In genomic region chr20:62952373-62953166, GRCh38 we compare ENCODE assay signal across 9 cellular contexts. TPM values are rescaled to one million over a fixed set of nuclear protein-coding genes. Genes with fewer than 3 reads are reported as not detected.
DNase-seq lines count a peak whose midpoint lies in the region; ATAC-seq and TF ChIP-seq lines count a peak whose summit lies in the region.
"Had no signal": no experiment of that assay in that cellular context is flagged by ENCODE, and none has a peak within 500 bp of the region (broad histone marks: within the 10 kb centered on the region; RNA-seq: fewer than 3 reads in every experiment).

Gene SLC17A9 (plus strand): TSS chr20:62952709. CDS start chr20:62952831, 122 bp downstream.

- no peaks in the 10 kb centered on the region for H4K20me1 ChIP-seq in hepatocyte (ENCODE audit: insufficient read depth, poor library complexity, severe bottlenecking)

- H3K27me3 ChIP-seq in hepatocyte (no peaks in the 10 kb centered on the region), skeletal muscle tissue (ENCODE audit: control insufficient read depth in 3 of 3, insufficient read depth in 3 of 3, low read length in 3 of 3) (no peaks in the 10 kb centered on the region)

- H3K27ac ChIP-seq in hepatocyte (peak within 1 kb of the TSS; percentile 99), skeletal muscle tissue (ENCODE audit: low read depth, low read length) (no peak within 1 kb of the TSS)
- H3K27ac ChIP-seq: VCaP had no signal

- DNase-seq in ELF-1 (ENCODE audit: low read depth, low spot score) (peak; percentile 68), NB4 (ENCODE audit: low read depth) (peak; percentile 94), hepatocyte (ENCODE audit: low spot score) (peak; percentile 91), NCI-H1436 (lab: John Stamatoyannopoulos, UW) (no peak)
- peak; percentile 77 for DNase-seq in activated naive CD8-positive, alpha-beta T cell treated with anti-CD3 and anti-CD28 coated beads, Interleukin-2, amount 10 ng/mL, durations not matched to agents 7 days and 5 days
- DNase-seq in stimulated activated naive CD4-positive, alpha-beta T cell treated with Interleukin-2 at 50 U/mL for 16 hours (lab: John Stamatoyannopoulos, UW), result no peak

- peaks cover 34% of the 10 kb centered on the region for H3K36me3 Mint-ChIP-seq in activated naive CD8-positive, alpha-beta T cell treated with anti-CD3 and anti-CD28 coated beads, Interleukin-2, amount 10 ng/mL, durations not matched to agents 7 days and 5 days

- H3K79me2 ChIP-seq in hepatocyte, result peaks cover 16% of the 10 kb centered on the region

- H3K36me3 ChIP-seq in hepatocyte (replicated peaks; ENCODE audit: insufficient read depth, low read depth) (no peaks in the 10 kb centered on the region), skeletal muscle tissue (ENCODE audit: control insufficient read depth in 3 of 3, insufficient read depth in 3 of 3, low read length in 3 of 3) (peaks cover 16 to 24% (median 22%) of the 10 kb centered on the region in 3 donors)

- TF ChIP-seq POLR2A in NB4 (IDR thresholded peaks at IDR 0.05; ENCODE audit: extremely low read depth, insufficient read length), result peak; percentile 86

- peak within 1 kb of the TSS; percentile 25 for H2AFZ ChIP-seq in hepatocyte

- POLR2A ChIA-PET in activated naive CD8-positive, alpha-beta T cell treated with anti-CD3 and anti-CD28 coated beads, Interleukin-2, amount 10 ng/mL, durations not matched to agents 7 days and 5 days (lab: Charles Lee), result interaction anchor here (2.4 to 3.8 kb wide), 4 partner anchors 15 to 33 kb away, joined by 10 to 34 read pairs (median 26); partner anchors contain the start of genes DIDO1 and GID8

- WGBS in hepatocyte (ENCODE audit: low lambda C conversion rate, missing lambda C conversion rate), result 19% methylated on average over 19 of the region's 40 CpGs

- H3K9me3 Mint-ChIP-seq in activated naive CD8-positive, alpha-beta T cell treated with anti-CD3 and anti-CD28 coated beads, Interleukin-2, amount 10 ng/mL, durations not matched to agents 7 days and 5 days, result peaks cover 1% of the 10 kb centered on the region

- peaks cover 14% of the 10 kb centered on the region for H3K4me1 Mint-ChIP-seq in activated naive CD8-positive, alpha-beta T cell treated with anti-CD3 and anti-CD28 coated beads, Interleukin-2, amount 10 ng/mL, durations not matched to agents 7 days and 5 days

- H3K4me3 ChIP-seq in NB4 (ENCODE audit: low read depth, low read length), result peak within 1 kb of the TSS; percentile 96
- H3K4me3 ChIP-seq in hepatocyte, result peak within 1 kb of the TSS; percentile 12
- peak within 1 kb of the TSS; percentile 48 to 54 (median 52) for H3K4me3 ChIP-seq in skeletal muscle tissue (ENCODE audit: low read length in 3 of 3)

- H3K4me3 Mint-ChIP-seq in activated naive CD8-positive, alpha-beta T cell treated with anti-CD3 and anti-CD28 coated beads, Interleukin-2, amount 10 ng/mL, durations not matched to agents 7 days and 5 days, result peak within 1 kb of the TSS; percentile 85

- peak within 1 kb of the TSS; percentile 93 for H3K27ac Mint-ChIP-seq in activated naive CD8-positive, alpha-beta T cell treated with anti-CD3 and anti-CD28 coated beads, Interleukin-2, amount 10 ng/mL, durations not matched to agents 7 days and 5 days

- no peaks in the 10 kb centered on the region for H3K27me3 Mint-ChIP-seq in activated naive CD8-positive, alpha-beta T cell treated with anti-CD3 and anti-CD28 coated beads, Interleukin-2, amount 10 ng/mL, durations not matched to agents 7 days and 5 days

- peak within 1 kb of the TSS; percentile 78 for H3K4me2 ChIP-seq in hepatocyte

- H3K9me2 ChIP-seq in hepatocyte (replicated peaks; ENCODE audit: insufficient read depth), result no peaks in the 10 kb centered on the region

- peak; percentile 43 for ATAC-seq in GM21723 (IDR thresholded peaks at IDR 0.05; ENCODE audit: unreplicated experiment)
- peak; percentile 18 for ATAC-seq in activated naive CD8-positive, alpha-beta T cell treated with anti-CD3 and anti-CD28 coated beads, Interleukin-2, amount 10 ng/mL, durations not matched to agents 7 days and 5 days (ENCODE audit: low read depth)

- peak within 1 kb of the TSS; percentile 50 to 65 (median 62) for H3K9ac ChIP-seq in skeletal muscle tissue (ENCODE audit: low read depth in 1 of 3, low read length in 3 of 3)

- no peaks in the 10 kb centered on the region for H3K9me3 ChIP-seq in hepatocyte (ENCODE audit: low read depth)
- H3K9me3 ChIP-seq in skeletal muscle tissue (ENCODE audit: control insufficient read depth in 3 of 3, low read length in 3 of 3), result no peaks in the 10 kb centered on the region

- H3K4me1 ChIP-seq in hepatocyte (ENCODE audit: insufficient read depth) (peaks cover 34% of the 10 kb centered on the region), skeletal muscle tissue (ENCODE audit: control insufficient read depth in 3 of 3, insufficient read depth in 3 of 3, low read length in 3 of 3) (peaks cover 13 to 40% (median 38%) of the 10 kb centered on the region in 3 donors)

- peak; percentile 22 for TF ChIP-seq CTCF in NB4 (IDR thresholded peaks at IDR 0.05; ENCODE audit: low read depth, low read length)
- TF ChIP-seq CTCF in hepatocyte (IDR thresholded peaks at IDR 0.05; ENCODE audit: poor library complexity), result no peak

RNA-seq across cellular contexts. Expression of gene SLC17A9, which starts in this region (rescaled TPM):
- total RNA-seq in activated naive CD8-positive, alpha-beta T cell treated with anti-CD3 and anti-CD28 coated beads, Interleukin-2, amount 10 ng/mL, durations not matched to agents 7 days and 5 days, result 10 to 100 TPM; 40.9 to 43.5 TPM
- total RNA-seq in hepatocyte, result 17.3 and 26.9 TPM in 2 replicates
- 83.9 and 113 TPM in 2 replicates for polyA plus RNA-seq in hepatocyte
- not detected for total RNA-seq in skeletal muscle tissue

Comparison
In these comparisons a context has a peak if more than half of its experiments do, and no peak if none do; other contexts are left out.
1. RNA of gene SLC17A9 (total RNA-seq): 40.9 to 43.5 TPM in activated naive CD8-positive, alpha-beta T cell treated with anti-CD3 and anti-CD28 coated beads, Interleukin-2, amount 10 ng/mL, durations not matched to agents 7 days and 5 days and 17.3 to 26.9 TPM in hepatocyte; not detected in skeletal muscle tissue (single experiment); every median in the first group is over 10 times any median in the second.
2. DNase-seq: peak in ELF-1 (single experiment), NB4 (single experiment), activated naive CD8-positive, alpha-beta T cell treated with anti-CD3 and anti-CD28 coated beads, Interleukin-2, amount 10 ng/mL, durations not matched to agents 7 days and 5 days (single experiment) and hepatocyte (single experiment); none in NCI-H1436 (single experiment) and stimulated activated naive CD4-positive, alpha-beta T cell treated with Interleukin-2 at 50 U/mL for 16 hours (single experiment).
3. H3K4me3 ChIP-seq: peak in every context shown above with its lines; median percentile 96 in NB4; 52 in skeletal muscle tissue; 12 in hepatocyte.